In genomic region chr3:58331593-58332152, GRCh38 we compare ENCODE assay signal across 12 cellular contexts. TPM values are rescaled to one million over a fixed set of nuclear protein-coding genes. Genes with fewer than 3 reads are reported as not detected.
A peak's percentile ranks its signal among the peaks of the same experiment; 100 is the strongest.
DNase-seq lines count a peak whose midpoint lies in the region; ATAC-seq, FAIRE-seq and TF ChIP-seq lines count a peak whose summit lies in the region.
"Had no signal": no experiment of that assay in that cellular context is flagged by ENCODE, and none has a peak within 500 bp of the region (broad histone marks: within the 10 kb centered on the region; RNA-seq: fewer than 3 reads in every experiment).

No MANE protein-coding gene starts in this region.

- H3K27ac ChIP-seq in Panc1 (ENCODE audit: low read length): peak overlapping the region; percentile 86; the same call in 1 of the 2 replicates
- peak overlapping the region; percentile 49 for H3K27ac ChIP-seq in temporal lobe (ENCODE audit: low read depth, low read length)
- H3K27ac ChIP-seq: pancreas had no signal

- no peaks in the 10 kb centered on the region for H3K9me3 ChIP-seq in Panc1 (ENCODE audit: control insufficient read depth, insufficient read depth, low read depth, low read length)
- H3K9me3 ChIP-seq: heart right ventricle, pancreas had no signal

- no TSS peak for BruUV-seq in Panc1 (replicated peaks; lab: Mats Ljungman, UMichigan)

- H3K27ac Mint-ChIP-seq in activated naive CD4-positive, alpha-beta T cell treated with anti-CD3 and anti-CD28 coated beads, Interleukin-2, amount 10 ng/mL, durations not matched to agents 7 days and 5 days: no peak overlapping the region
- H3K27ac Mint-ChIP-seq in endothelial cell (ENCODE audit: unreplicated experiment): no peak overlapping the region

- peaks cover 8% of the 10 kb centered on the region for H3K36me3 Mint-ChIP-seq in activated naive CD4-positive, alpha-beta T cell treated with anti-CD3 and anti-CD28 coated beads, Interleukin-2, amount 10 ng/mL, durations not matched to agents 7 days and 5 days
- H3K36me3 Mint-ChIP-seq in endothelial cell (ENCODE audit: low read depth, unreplicated experiment): no peaks in the 10 kb centered on the region

- no peaks in the 10 kb centered on the region for H3K9me3 Mint-ChIP-seq in activated naive CD4-positive, alpha-beta T cell treated with anti-CD3 and anti-CD28 coated beads, Interleukin-2, amount 10 ng/mL, durations not matched to agents 7 days and 5 days
- no peaks in the 10 kb centered on the region for H3K9me3 Mint-ChIP-seq in endothelial cell (ENCODE audit: unreplicated experiment)

- no peak for ATAC-seq in Panc1

- no peak overlapping the region for H3K4me3 ChIP-seq in Panc1 (ENCODE audit: low read depth in 2 of 2, low read length in 2 of 2)

- H3K27me3 ChIP-seq in Panc1 (ENCODE audit: control insufficient read depth, insufficient read depth, low read length): no peaks in the 10 kb centered on the region
- H3K27me3 ChIP-seq: heart right ventricle, pancreas had no signal

- H3K4me1 ChIP-seq in Panc1 (ENCODE audit: control insufficient read depth, insufficient read depth, low read length): peaks cover 8% of the 10 kb centered on the region

- H3K27me3 Mint-ChIP-seq in activated naive CD4-positive, alpha-beta T cell treated with anti-CD3 and anti-CD28 coated beads, Interleukin-2, amount 10 ng/mL, durations not matched to agents 7 days and 5 days: no peaks in the 10 kb centered on the region
- H3K27me3 Mint-ChIP-seq in endothelial cell (ENCODE audit: unreplicated experiment): peaks cover 7% of the 10 kb centered on the region

- H3K4me1 Mint-ChIP-seq in activated naive CD4-positive, alpha-beta T cell treated with anti-CD3 and anti-CD28 coated beads, Interleukin-2, amount 10 ng/mL, durations not matched to agents 7 days and 5 days: peaks cover 39% of the 10 kb centered on the region
- H3K4me1 Mint-ChIP-seq in endothelial cell (ENCODE audit: unreplicated experiment): peaks cover 14% of the 10 kb centered on the region

- no peak for FAIRE-seq in frontal cortex (lab: Jason Lieb, UNC)
- FAIRE-seq: bronchial epithelial cell, pancreas had no signal

- no peaks in the 10 kb centered on the region for H3K36me3 ChIP-seq in Panc1 (ENCODE audit: control insufficient read depth, insufficient read depth, low read length)
- H3K36me3 ChIP-seq: heart right ventricle, pancreas had no signal

- intact Hi-C loops in Panc1 (cut with micrococcal nuclease; ENCODE audit: unreplicated experiment): no loop called here

- H3K4me3 Mint-ChIP-seq in activated naive CD4-positive, alpha-beta T cell treated with anti-CD3 and anti-CD28 coated beads, Interleukin-2, amount 10 ng/mL, durations not matched to agents 7 days and 5 days: peak overlapping the region; percentile 66
- H3K4me3 Mint-ChIP-seq in endothelial cell (ENCODE audit: unreplicated experiment): peak overlapping the region; percentile 73

- DNase-seq in activated naive CD4-positive, alpha-beta T cell treated with anti-CD3 and anti-CD28 coated beads, Interleukin-2, amount 10 ng/mL, durations not matched to agents 7 days and 5 days: no peak
- DNase-seq in activated naive CD4-positive, alpha-beta T cell treated with anti-CD3 and anti-CD28 coated beads, Interleukin-2, amount 50 U/mL, for 16 hours: no peak
- DNase-seq in Panc1 (ENCODE audit: low read depth, low spot score) (no peak), endothelial cell (ENCODE audit: low spot score) (no peak), GDM1 (lab: John Stamatoyannopoulos, UW) (no peak), EL (no peak), frontal cortex (ENCODE audit: low spot score in 2 of 2) (no peak)
- DNase-seq: activated CD8-positive, alpha-beta memory T cell treated with anti-CD3 and anti-CD28 coated beads, Interleukin-2, amount 50 U/mL, for 48 hours; heart right ventricle; pancreas had no signal

- TF ChIP-seq CTCF in Panc1 (IDR thresholded peaks at IDR 0.05): no peak
- TF ChIP-seq CTCF in endothelial cell (IDR thresholded peaks at IDR 0.05; ENCODE audit: unreplicated experiment): no peak

- POLR2A ChIA-PET in Panc1 (lab: Charles Lee): no interaction called here

- CTCF ChIA-PET in activated naive CD4-positive, alpha-beta T cell treated with anti-CD3 and anti-CD28 coated beads, Interleukin-2, amount 10 ng/mL, durations not matched to agents 7 days and 5 days (lab: Charles Lee): interaction anchor here (1.0 to 6.1 kb wide), 5 partner anchors 9 to 162 kb away, joined by 3 to 45 read pairs (median 13); partner anchors contain the start of genes HTD2 and RPP14
- CTCF ChIA-PET in Panc1 (lab: Charles Lee): no interaction called here

- in situ Hi-C loops in Panc1 (cut with HindIII; ENCODE audit: low pct_unique_long_range_greater_than_20kb, low sequenced_read_pairs): no loop called here

RNA-seq across cellular contexts. Expression of gene PXK, which starts 1.0 kb away (rescaled TPM):
- total RNA-seq in Panc1 (2021; ENCODE audit: unreplicated experiment) (14.2 TPM), endothelial cell (ENCODE audit: unreplicated experiment) (18.8 TPM), temporal lobe (20.4 TPM), frontal cortex (22.0 TPM)
- polyA plus RNA-seq in Panc1 (2012; ENCODE audit: insufficient read length): 11.6 TPM

RNA-seq across cellular contexts. Expression of gene HTD2, which starts 25.4 kb away (rescaled TPM):
- total RNA-seq in Panc1 (2021; ENCODE audit: unreplicated experiment) (7.9 TPM), endothelial cell (ENCODE audit: unreplicated experiment) (8.4 TPM), temporal lobe (9.3 TPM), frontal cortex (6.5 TPM)
- polyA plus RNA-seq in Panc1 (2012; ENCODE audit: insufficient read length): 6.1 TPM

RNA-seq across cellular contexts. Expression of gene RPP14, which starts 25.6 kb away (rescaled TPM):
- total RNA-seq in Panc1 (2021; ENCODE audit: unreplicated experiment) (16.4 TPM), endothelial cell (ENCODE audit: unreplicated experiment) (15.2 TPM), temporal lobe (13.3 TPM), frontal cortex (18.8 TPM)
- 9.6 TPM for polyA plus RNA-seq in Panc1 (2012; ENCODE audit: insufficient read length)
